Comparison of ENCODE assay signal across 22 cellular contexts in genomic region chr3:71484047-71484446, GRCh38.
DNase-seq lines count a peak whose midpoint lies in the region; ATAC-seq lines count a peak whose summit lies in the region.
"Had no signal": no experiment of that assay in that cellular context is flagged by ENCODE, and none has a peak within 500 bp of the region (broad histone marks: within the 10 kb centered on the region; RNA-seq: fewer than 3 reads in every experiment).

No MANE protein-coding gene starts in this region.

- POLR2A ChIA-PET in CD4-positive, alpha-beta memory T cell (lab: Charles Lee; ENCODE audit: partially characterized antibody) = interaction anchor here (0.8 to 1.2 kb wide), 2 partner anchors 12 to 31 kb away, joined by 3 to 5 read pairs; no protein-coding TSS in a partner anchor
- POLR2A ChIA-PET in naive thymus-derived CD8-positive, alpha-beta T cell (lab: Charles Lee) = interaction anchor here (0.6 to 2.9 kb wide), 6 partner anchors 18 to 1217 kb away, joined by 3 to 18 read pairs (median 4); no protein-coding TSS in a partner anchor

- no peak overlapping the region for H3K4me3 ChIP-seq in CD4-positive, alpha-beta memory T cell (ENCODE audit: low read length in 2 of 2)
- H3K4me3 ChIP-seq: BLaER1, K562 had no signal

- no peaks in the 10 kb centered on the region for H3K9me3 ChIP-seq in CD4-positive, alpha-beta memory T cell (ENCODE audit: control insufficient read depth in 1 of 2, low read length in 2 of 2)
- H3K9me3 ChIP-seq: BLaER1, SK-N-SH had no signal

- peaks cover 89% of the 10 kb centered on the region for H3K4me1 ChIP-seq in CD4-positive, alpha-beta memory T cell (ENCODE audit: insufficient read depth, low read length)
- H3K4me1 ChIP-seq: BLaER1 had no signal

- CTCF ChIA-PET in activated naive CD4-positive, alpha-beta T cell treated with anti-CD3 and anti-CD28 coated beads for 36 hours (lab: Charles Lee) = interaction anchor here (0.7 kb wide), 1 partner anchor 10 kb away, joined by 3 read pairs; no protein-coding TSS in a partner anchor
- CTCF ChIA-PET in CD4-positive, alpha-beta memory T cell (lab: Charles Lee; ENCODE audit: partially characterized antibody) = interaction anchor here (1.2 to 2.4 kb wide), 2 partner anchors 12 to 21 kb away, joined by 3 to 7 read pairs; no protein-coding TSS in a partner anchor

- no peaks in the 10 kb centered on the region for H3K27me3 Mint-ChIP-seq in activated naive CD4-positive, alpha-beta T cell treated with anti-CD3 and anti-CD28 coated beads for 36 hours (ENCODE audit: low read depth)
- H3K27me3 Mint-ChIP-seq in CD4-positive, alpha-beta memory T cell = no peaks in the 10 kb centered on the region
- no peaks in the 10 kb centered on the region for H3K27me3 Mint-ChIP-seq in activated naive CD8-positive, alpha-beta T cell
- H3K27me3 Mint-ChIP-seq in naive thymus-derived CD8-positive, alpha-beta T cell = no peaks in the 10 kb centered on the region

- H3K27ac Mint-ChIP-seq in activated naive CD4-positive, alpha-beta T cell treated with anti-CD3 and anti-CD28 coated beads for 36 hours = peak overlapping the region; percentile 80
- H3K27ac Mint-ChIP-seq in activated naive CD4-positive, alpha-beta T cell treated with anti-CD3 and anti-CD28 coated beads, Interleukin-2, amount 50 U/mL, for 72 hours = peak overlapping the region in 1 of 2 donors; percentile 91
- peak overlapping the region in 5 of 7 donors; percentile 42 to 80 (median 59) for H3K27ac Mint-ChIP-seq in CD4-positive, alpha-beta memory T cell
- peak overlapping the region; percentile 100 for H3K27ac Mint-ChIP-seq in activated naive CD8-positive, alpha-beta T cell
- H3K27ac Mint-ChIP-seq in naive thymus-derived CD8-positive, alpha-beta T cell = peak overlapping the region; percentile 86 to 100 (median 98)

- no peak for DNase-seq in activated naive CD4-positive, alpha-beta T cell treated with anti-CD3 and anti-CD28 coated beads for 36 hours
- no peak for DNase-seq in activated naive CD4-positive, alpha-beta T cell treated with anti-CD3 and anti-CD28 coated beads, Interleukin-2, amount 50 U/mL, for 72 hours (ENCODE audit: low spot score in 2 of 2)
- no peak for DNase-seq in CD4-positive, alpha-beta memory T cell
- no peak for DNase-seq in naive thymus-derived CD8-positive, alpha-beta T cell
- no peak for DNase-seq in NCI-H69 (lab: John Stamatoyannopoulos, UW)
- DNase-seq: GDM1, MM.1S, NCI-H1048, NCI-H1436, NCI-H1930, NCI-H748 treated with DMSO at 0.1 percent for 48 hours, SIG-M5, SK-N-SH had no signal

- peaks cover 90% of the 10 kb centered on the region for H3K4me1 Mint-ChIP-seq in activated naive CD4-positive, alpha-beta T cell treated with anti-CD3 and anti-CD28 coated beads for 36 hours (ENCODE audit: low read depth)
- H3K4me1 Mint-ChIP-seq in CD4-positive, alpha-beta memory T cell = peaks cover 56 to 92% (median 74%) of the 10 kb centered on the region in 4 donors
- H3K4me1 Mint-ChIP-seq in activated naive CD8-positive, alpha-beta T cell (ENCODE audit: low read depth) = peaks cover 93% of the 10 kb centered on the region
- H3K4me1 Mint-ChIP-seq in naive thymus-derived CD8-positive, alpha-beta T cell = peaks cover 37 to 93% (median 88%) of the 10 kb centered on the region in 4 donors

- H3K9me3 Mint-ChIP-seq in activated naive CD4-positive, alpha-beta T cell treated with anti-CD3 and anti-CD28 coated beads for 36 hours = no peaks in the 10 kb centered on the region
- no peaks in the 10 kb centered on the region for H3K9me3 Mint-ChIP-seq in activated naive CD4-positive, alpha-beta T cell treated with anti-CD3 and anti-CD28 coated beads, Interleukin-2, amount 50 U/mL, for 72 hours
- H3K9me3 Mint-ChIP-seq in CD4-positive, alpha-beta memory T cell = no peaks in the 10 kb centered on the region
- no peaks in the 10 kb centered on the region for H3K9me3 Mint-ChIP-seq in activated naive CD8-positive, alpha-beta T cell (ENCODE audit: low read depth)
- H3K9me3 Mint-ChIP-seq in naive thymus-derived CD8-positive, alpha-beta T cell = no peaks in the 10 kb centered on the region

- no peaks in the 10 kb centered on the region for H3K36me3 Mint-ChIP-seq in activated naive CD4-positive, alpha-beta T cell treated with anti-CD3 and anti-CD28 coated beads for 36 hours (ENCODE audit: low read depth)
- peaks cover under 1 to 7% of the 10 kb centered on the region in 2 donors for H3K36me3 Mint-ChIP-seq in activated naive CD4-positive, alpha-beta T cell treated with anti-CD3 and anti-CD28 coated beads, Interleukin-2, amount 50 U/mL, for 72 hours
- peaks cover 28 to 39% of the 10 kb centered on the region in 2 donors for H3K36me3 Mint-ChIP-seq in CD4-positive, alpha-beta memory T cell
- peaks cover 15% of the 10 kb centered on the region for H3K36me3 Mint-ChIP-seq in activated naive CD8-positive, alpha-beta T cell
- H3K36me3 Mint-ChIP-seq in naive thymus-derived CD8-positive, alpha-beta T cell = peaks cover 0 to 13% (median 8%) of the 10 kb centered on the region in 3 donors

- intact Hi-C loops in activated naive CD4-positive, alpha-beta T cell treated with anti-CD3 and anti-CD28 coated beads for 36 hours (cut with micrococcal nuclease) = no loop called here
- intact Hi-C loops in CD4-positive, alpha-beta memory T cell (cut with micrococcal nuclease) = no loop called here

- H3K4me3 Mint-ChIP-seq in activated naive CD4-positive, alpha-beta T cell treated with anti-CD3 and anti-CD28 coated beads for 36 hours = no peak overlapping the region
- peak overlapping the region in 3 of 8 donors; percentile 24 to 47 (median 46) for H3K4me3 Mint-ChIP-seq in CD4-positive, alpha-beta memory T cell
- peak overlapping the region; percentile 18 for H3K4me3 Mint-ChIP-seq in activated naive CD8-positive, alpha-beta T cell
- H3K4me3 Mint-ChIP-seq in naive thymus-derived CD8-positive, alpha-beta T cell = peak overlapping the region in 8 of 10 donors; percentile 28 to 88 (median 64)

- H3K27me3 ChIP-seq in CD4-positive, alpha-beta memory T cell (ENCODE audit: insufficient read depth, low read length) = no peaks in the 10 kb centered on the region
- H3K27me3 ChIP-seq: BLaER1 had no signal

- H3K27ac ChIP-seq in CD4-positive, alpha-beta memory T cell (ENCODE audit: low read depth, low read length) = no peak overlapping the region
- H3K27ac ChIP-seq: BLaER1, HL-60 had no signal

- ATAC-seq in activated naive CD4-positive, alpha-beta T cell treated with anti-CD3 and anti-CD28 coated beads, Interleukin-2, amount 50 U/mL, for 72 hours = no peak
- ATAC-seq in naive thymus-derived CD8-positive, alpha-beta T cell = no peak
- ATAC-seq in HG02840 (IDR thresholded peaks at IDR 0.05; ENCODE audit: low FRiP score, unreplicated experiment) (no peak), HG03457 (IDR thresholded peaks at IDR 0.05; ENCODE audit: unreplicated experiment) (no peak)
- ATAC-seq: HCT116, HepG2, K562, Panc1 had no signal

- H3K36me3 ChIP-seq in CD4-positive, alpha-beta memory T cell (ENCODE audit: insufficient read depth, low read length) = no peaks in the 10 kb centered on the region
